ENCODE assay signal across 9 cellular contexts in the genomic region with DNA sequence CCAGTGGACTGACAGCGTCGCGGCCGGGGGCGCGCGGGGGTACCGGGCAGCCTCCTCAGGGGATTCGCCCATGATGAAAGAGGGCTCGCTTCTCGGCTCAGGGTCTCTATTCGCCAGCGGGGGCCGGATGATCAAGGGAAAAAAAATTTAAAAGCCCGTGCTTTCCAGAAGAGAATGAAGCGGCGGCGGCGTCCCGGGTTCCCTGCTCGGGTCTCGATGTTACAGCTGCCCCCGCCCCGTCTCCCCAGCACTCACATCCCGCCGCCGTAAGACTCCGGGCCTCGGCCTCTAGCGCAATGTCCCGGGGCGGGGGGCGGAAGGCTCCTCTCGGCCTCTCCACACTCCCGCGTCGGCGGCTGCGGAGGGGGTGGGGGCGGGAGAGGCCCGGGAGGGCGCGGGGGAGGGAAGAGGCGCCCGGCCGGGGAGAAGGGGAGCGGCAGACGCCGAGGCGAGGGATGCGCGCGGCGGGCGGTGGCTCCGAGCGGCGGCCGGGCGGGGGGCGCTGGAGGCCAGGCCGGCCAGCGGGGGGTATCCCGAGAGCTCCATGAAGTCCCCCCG. TPM values are rescaled to one million over a fixed set of nuclear protein-coding genes. Genes with fewer than 3 reads are reported as not detected.
DNase-seq lines count a peak whose midpoint lies in the region; ATAC-seq and TF ChIP-seq lines count a peak whose summit lies in the region.
"Had no signal": no experiment of that assay in that cellular context is flagged by ENCODE, and none has a peak within 500 bp of the region (broad histone marks: within the 10 kb centered on the region; RNA-seq: fewer than 3 reads in every experiment).

No MANE protein-coding gene starts in this region.

- no peaks in the 10 kb centered on the region for H3K9me3 Mint-ChIP-seq in activated CD8-positive, alpha-beta T cell treated with anti-CD3 and anti-CD28 coated beads for 36 hours

- peaks cover 3% of the 10 kb centered on the region for H3K4me1 Mint-ChIP-seq in activated CD8-positive, alpha-beta T cell treated with anti-CD3 and anti-CD28 coated beads for 36 hours (ENCODE audit: low read depth)

- H3K4me3 ChIP-seq in foreskin fibroblast (ENCODE audit: low read depth in 1 of 2, low read length in 2 of 2) = peak overlapping the region; percentile 47 to 71
- H3K4me3 ChIP-seq in psoas muscle = peak overlapping the region; percentile 71

- POLR2A ChIA-PET in activated CD8-positive, alpha-beta T cell treated with anti-CD3 and anti-CD28 coated beads for 36 hours (lab: Charles Lee) = no interaction called here

- H3K27me3 ChIP-seq in psoas muscle (ENCODE audit: insufficient read depth in 3 of 3, low read length in 2 of 3) = peaks cover 0 to 42% (median 4%) of the 10 kb centered on the region in 3 donors

- TF ChIP-seq CTCF in GM10266 (IDR thresholded peaks at IDR 0.05; ENCODE audit: control insufficient read depth, insufficient read depth, low read depth, missing control alignments) = no peak
- TF ChIP-seq CTCF in activated CD8-positive, alpha-beta T cell treated with anti-CD3 and anti-CD28 coated beads for 36 hours (IDR thresholded peaks at IDR 0.05) = no peak
- TF ChIP-seq CTCF in foreskin fibroblast (IDR thresholded peaks at IDR 0.05; ENCODE audit: low read depth, low read length) = no peak
- no peak for TF ChIP-seq CTCF in psoas muscle (IDR thresholded peaks at IDR 0.05)

- peak overlapping the region; percentile 60 for H3K27ac ChIP-seq in psoas muscle

- peak overlapping the region; percentile 43 for H3K4me3 Mint-ChIP-seq in activated CD8-positive, alpha-beta T cell treated with anti-CD3 and anti-CD28 coated beads for 36 hours

- H3K9me3 ChIP-seq in psoas muscle = no peaks in the 10 kb centered on the region

- peaks cover 41% of the 10 kb centered on the region for H3K27me3 Mint-ChIP-seq in activated CD8-positive, alpha-beta T cell treated with anti-CD3 and anti-CD28 coated beads for 36 hours

- H3K27ac Mint-ChIP-seq in activated CD8-positive, alpha-beta T cell treated with anti-CD3 and anti-CD28 coated beads for 36 hours = no peak overlapping the region

- ATAC-seq in activated CD8-positive, alpha-beta T cell treated with anti-CD3 and anti-CD28 coated beads for 36 hours = peak; percentile 42
- ATAC-seq in psoas muscle = peak; percentile 36 to 42 (median 38)

- 1 to 3% (median 2%) methylated on average over 33 to 64 of the region's 65 CpGs for WGBS in psoas muscle, 3 donors

- peak; percentile 60 for DNase-seq in GM10266 (ENCODE audit: extremely low spot score)
- peak; percentile 35 for DNase-seq in activated CD8-positive, alpha-beta T cell treated with anti-CD3 and anti-CD28 coated beads for 36 hours
- peak in 1 of 2 donors; percentile 28 for DNase-seq in foreskin fibroblast
- peak in 1 of 2 donors; percentile 42 for DNase-seq in psoas muscle
- no peak for DNase-seq in posterior vena cava (ENCODE audit: low spot score)
- DNase-seq in medulla oblongata (ENCODE audit: extremely low spot score) = no peak
- no peak for DNase-seq in RPMI8226
- no peak for DNase-seq in SHP77 treated with DMSO at 0.1 percent for 48 hours (lab: John Stamatoyannopoulos, UW)

- H3K4me1 ChIP-seq in psoas muscle = peaks cover 4% of the 10 kb centered on the region

- no peaks in the 10 kb centered on the region for H3K36me3 Mint-ChIP-seq in activated CD8-positive, alpha-beta T cell treated with anti-CD3 and anti-CD28 coated beads for 36 hours (ENCODE audit: low read depth)

- intact Hi-C loops in activated CD8-positive, alpha-beta T cell treated with anti-CD3 and anti-CD28 coated beads for 36 hours (cut with micrococcal nuclease) = no loop called here
- intact Hi-C loops in psoas muscle (cut with DNase I) = no loop called here
- intact Hi-C loops in posterior vena cava (cut with DNase I) = no loop called here

- CTCF ChIA-PET in activated CD8-positive, alpha-beta T cell treated with anti-CD3 and anti-CD28 coated beads for 36 hours (lab: Charles Lee) = interaction anchor here (1.4 to 3.4 kb wide), 2 partner anchors 15 to 28 kb away, joined by 3 to 13 read pairs; no protein-coding TSS in a partner anchor

- H3K36me3 ChIP-seq in psoas muscle (ENCODE audit: insufficient read depth in 1 of 2, low read depth in 1 of 2) = no peaks in the 10 kb centered on the region

RNA-seq across cellular contexts. Expression of a gene that starts 4.4 kb away (rescaled TPM):
- total RNA-seq in activated CD8-positive, alpha-beta T cell treated with anti-CD3 and anti-CD28 coated beads for 36 hours = not detected
- total RNA-seq in psoas muscle (1 to 10 TPM; 1.1 to 5.9 (median 4.1) TPM), posterior vena cava (10 to 100 TPM in 1 of 2 donors, 1 to 10 TPM in 1; 5.8 to 17.9 TPM)
- polyA plus RNA-seq in psoas muscle = 1 to 10 TPM; 4.0 to 5.2 (median 4.2) TPM

RNA-seq across cellular contexts. Expression of a gene that starts 18.7 kb away (rescaled TPM):
- total RNA-seq in activated CD8-positive, alpha-beta T cell treated with anti-CD3 and anti-CD28 coated beads for 36 hours = not detected
- total RNA-seq in psoas muscle (1,000 to 10,000 TPM in 2 of 4 donors, 100 to 1,000 TPM in 2; 395 to 2,071 (median 1,091) TPM), posterior vena cava (1 to 10 TPM; 3.2 to 5.9 TPM)
- polyA plus RNA-seq in psoas muscle = 1,000 to 10,000 TPM in 2 of 3 donors, 100 to 1,000 TPM in 1; 555 to 3,091 (median 2,834) TPM
- total RNA-seq: frontal cortex had no signal

Comparison
In these comparisons a context has a peak if more than half of its experiments do, and no peak if none do; other contexts are left out.
1. DNase-seq: peak in GM10266 (single experiment) and activated CD8-positive, alpha-beta T cell treated with anti-CD3 and anti-CD28 coated beads for 36 hours (single experiment); none in posterior vena cava (single experiment), medulla oblongata (single experiment), RPMI8226 (single experiment) and SHP77 treated with DMSO at 0.1 percent for 48 hours (single experiment).
2. RNA of a gene that starts 18.7 kb away (total RNA-seq): 395 to 2,071 TPM in psoas muscle; 3.2 to 5.9 TPM in posterior vena cava and not detected in activated CD8-positive, alpha-beta T cell treated with anti-CD3 and anti-CD28 coated beads for 36 hours; every median in the first group is over 10 times any median in the second.